ENCODE assay signal across 12 cellular contexts in the genomic region with DNA sequence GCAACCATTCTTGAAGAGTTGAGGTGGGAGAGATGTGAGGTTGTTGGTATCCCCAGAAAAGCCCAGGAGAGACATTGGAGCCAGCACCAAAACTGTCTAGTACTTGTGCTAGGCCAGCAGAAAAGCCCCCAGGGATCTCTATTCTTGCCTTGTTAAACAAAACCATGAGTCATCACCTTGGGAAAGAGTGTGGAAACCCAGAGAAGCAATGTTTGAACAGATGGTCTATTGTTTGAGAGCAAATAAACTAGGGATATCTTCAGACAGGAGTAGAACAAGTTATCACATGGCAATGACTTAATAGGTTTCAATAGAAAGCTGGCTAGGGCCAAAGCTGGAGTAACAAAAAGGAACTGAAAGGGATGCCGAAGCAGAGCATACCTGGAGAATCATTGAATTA.
DNase-seq lines count a peak whose midpoint lies in the region; ATAC-seq, FAIRE-seq and TF ChIP-seq lines count a peak whose summit lies in the region.
"Had no signal": no experiment of that assay in that cellular context is flagged by ENCODE, and none has a peak within 500 bp of the region (broad histone marks: within the 10 kb centered on the region; RNA-seq: fewer than 3 reads in every experiment).

No MANE protein-coding gene starts in this region.

- H3K27ac ChIP-seq in A549 (peak overlapping the region; percentile 44 to 70; a peak in 5 of 6 replicates), esophagus muscularis mucosa (replicated peaks in 1 of 4) (no peak overlapping the region), left ventricle myocardium inferior (replicated peaks) (no peak overlapping the region)

- TF ChIP-seq EP300 in A549 (IDR thresholded peaks at IDR 0.05): no peak
- no peak for TF ChIP-seq EP300 in esophagus muscularis mucosa (IDR thresholded peaks at IDR 0.05)

- no peaks in the 10 kb centered on the region for H3K9me3 ChIP-seq in A549
- no peaks in the 10 kb centered on the region for H3K9me3 ChIP-seq in esophagus muscularis mucosa
- H3K9me3 ChIP-seq in left ventricle myocardium inferior (replicated peaks): no peaks in the 10 kb centered on the region

- TF ChIP-seq POLR2A in A549 (IDR thresholded peaks at IDR 0.05; ENCODE audit: low read length) (no peak), esophagus muscularis mucosa (IDR thresholded peaks at IDR 0.05; ENCODE audit: low read depth) (no peak)

- WGBS in A549 (ENCODE audit: missing lambda C conversion rate): 13% methylated on average over 1 of the region's 1 CpG
- WGBS in esophagus muscularis mucosa: 77% methylated on average over 1 of the region's 1 CpG

- 0 out of 5 replicates have a peak, but pooled peaks of 1 of the 2 experiments have one; percentile 12 for TF ChIP-seq RAD21 in A549 (conservative IDR thresholded peaks at IDR 0.05 in 1 of 2, IDR thresholded peaks at IDR 0.05 in 1 of 2)

- peak overlapping the region; percentile 51 for H3K4me2 ChIP-seq in A549

- TF ChIP-seq CTCF in A549 (IDR thresholded peaks at IDR 0.05): no peak
- TF ChIP-seq CTCF in esophagus muscularis mucosa (IDR thresholded peaks at IDR 0.05): no peak
- no peak for TF ChIP-seq CTCF in left ventricle myocardium inferior (IDR thresholded peaks at IDR 0.05; ENCODE audit: borderline replicate concordance)

- H3K36me3 ChIP-seq in esophagus muscularis mucosa: no peaks in the 10 kb centered on the region
- H3K36me3 ChIP-seq in left ventricle myocardium inferior: no peaks in the 10 kb centered on the region

- H3K4me3 ChIP-seq in A549 (no peak overlapping the region), esophagus muscularis mucosa (no peak overlapping the region), left ventricle myocardium inferior (no peak overlapping the region)

- peak; percentile 25 to 86 for DNase-seq in A549 (ENCODE audit: low read depth in 1 of 2, low spot score in 1 of 2)
- peak; percentile 1 for DNase-seq in HTR-8/SVneo (ENCODE audit: insufficient read length, low spot score)
- peak; percentile 49 for DNase-seq in NCI-H526 treated with DMSO at 0.1 percent for 48 hours (lab: John Stamatoyannopoulos, UW)
- no peak for DNase-seq in esophagus muscularis mucosa (ENCODE audit: extremely low spot score)
- no peak for DNase-seq in left ventricle myocardium inferior
- DNase-seq: activated T-cell treated with anti-CD3 and anti-CD28 coated beads, Interleukin-2, amount 50 U/mL, for 1 hour; endodermal cell; stimulated activated CD4-positive, alpha-beta T cell treated with anti-CD3 and anti-CD28 coated beads, Interleukin-4, amount 100 ng/mL, for 1 hour; trophoblast cell had no signal

- CTCF ChIA-PET in A549 (lab: Yijun Ruan, JAX): no interaction called here

- intact Hi-C loops in esophagus muscularis mucosa (cut with DNase I) (no loop called here), left ventricle myocardium inferior (cut with micrococcal nuclease) (no loop called here)

- H3K4me1 ChIP-seq in A549 (peaks cover 14% of the 10 kb centered on the region), esophagus muscularis mucosa (no peaks in the 10 kb centered on the region), left ventricle myocardium inferior (no peaks in the 10 kb centered on the region)

- H3K27me3 ChIP-seq in esophagus muscularis mucosa (no peaks in the 10 kb centered on the region), left ventricle myocardium inferior (ENCODE audit: low read depth) (no peaks in the 10 kb centered on the region)

- ATAC-seq in A549: peak; percentile 94 to 99
- peak; percentile 90 for ATAC-seq in esophagus mucosa
- ATAC-seq in GM21390 (IDR thresholded peaks at IDR 0.05; ENCODE audit: unreplicated experiment): no peak
- ATAC-seq in HG03342 (IDR thresholded peaks at IDR 0.05; ENCODE audit: unreplicated experiment): no peak

- FAIRE-seq in A549 (lab: Jason Lieb, UNC) (peak; percentile 86), HTR-8/SVneo (lab: Jason Lieb, UNC) (peak; percentile 9)

- POLR2A ChIA-PET in A549 (lab: Yijun Ruan, JAX): no interaction called here

TF ChIP-seq in A549, 52 proteins besides CTCF, POLR2A, EP300 and RAD21:
- TF ChIP-seq FOSL2 (IDR thresholded peaks at IDR 0.05) (peak; percentile 45; the same call in 1 of the 2 replicates), FOSL2 (CRISPR knock-in tag; IDR thresholded peaks at IDR 0.05) (peak; percentile 90), JUN (IDR thresholded peaks at IDR 0.05) (peak in 1 of 2 experiments; percentile 51; a peak in 1 of 5 replicates), CEBPB (IDR thresholded peaks at IDR 0.05) (peak; percentile 50 to 79; a peak in 2 of 4 replicates), JUNB (IDR thresholded peaks at IDR 0.05) (peak; percentile 73), GATA3 (IDR thresholded peaks at IDR 0.05; ENCODE audit: borderline replicate concordance) (peak; percentile 13; the same call in 1 of the 2 replicates), MAZ (IDR thresholded peaks at IDR 0.05; ENCODE audit: borderline replicate concordance, low read depth, low read length) (no peak), RARB (CRISPR knock-in tag; IDR thresholded peaks at IDR 0.05) (no peak), SREBF2 (IDR thresholded peaks at IDR 0.05) (no peak), MAFK (IDR thresholded peaks at IDR 0.05; ENCODE audit: partially characterized antibody) (peak; percentile 87), EHF (CRISPR knock-in tag; IDR thresholded peaks at IDR 0.05) (no peak), CHD4 (IDR thresholded peaks at IDR 0.05; ENCODE audit: borderline replicate concordance) (no peak), TFCP2L1 (CRISPR knock-in tag; IDR thresholded peaks at IDR 0.05) (no peak), HOXB5 (CRISPR knock-in tag; IDR thresholded peaks at IDR 0.05) (no peak), BHLHE40 (IDR thresholded peaks at IDR 0.05; ENCODE audit: low read depth, low read length) (no peak), HOXA7 (CRISPR knock-in tag; IDR thresholded peaks at IDR 0.05) (no peak), KDM1A (IDR thresholded peaks at IDR 0.05; ENCODE audit: low read depth) (no peak)
- TF ChIP-seq, protein P1, sequence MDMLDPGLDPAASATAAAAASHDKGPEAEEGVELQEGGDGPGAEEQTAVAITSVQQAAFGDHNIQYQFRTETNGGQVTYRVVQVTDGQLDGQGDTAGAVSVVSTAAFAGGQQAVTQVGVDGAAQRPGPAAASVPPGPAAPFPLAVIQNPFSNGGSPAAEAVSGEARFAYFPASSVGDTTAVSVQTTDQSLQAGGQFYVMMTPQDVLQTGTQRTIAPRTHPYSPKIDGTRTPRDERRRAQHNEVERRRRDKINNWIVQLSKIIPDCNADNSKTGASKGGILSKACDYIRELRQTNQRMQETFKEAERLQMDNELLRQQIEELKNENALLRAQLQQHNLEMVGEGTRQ (IDR thresholded peaks at IDR 0.05): no peak

Comparison
In these comparisons a context has a peak if more than half of its experiments do, and no peak if none do; other contexts are left out.
1. ATAC-seq: peak in A549 (2 of 2) and esophagus mucosa (single experiment); none in GM21390 (single experiment) and HG03342 (single experiment).
2. DNase-seq: peak in A549 (2 of 2), HTR-8/SVneo (single experiment) and NCI-H526 treated with DMSO at 0.1 percent for 48 hours (single experiment); none in esophagus muscularis mucosa (single experiment) and left ventricle myocardium inferior (single experiment).
3. H3K27ac ChIP-seq: peak in A549 (2 of 2); none in esophagus muscularis mucosa (0 of 4) and left ventricle myocardium inferior (single experiment).